In the genomic region with DNA sequence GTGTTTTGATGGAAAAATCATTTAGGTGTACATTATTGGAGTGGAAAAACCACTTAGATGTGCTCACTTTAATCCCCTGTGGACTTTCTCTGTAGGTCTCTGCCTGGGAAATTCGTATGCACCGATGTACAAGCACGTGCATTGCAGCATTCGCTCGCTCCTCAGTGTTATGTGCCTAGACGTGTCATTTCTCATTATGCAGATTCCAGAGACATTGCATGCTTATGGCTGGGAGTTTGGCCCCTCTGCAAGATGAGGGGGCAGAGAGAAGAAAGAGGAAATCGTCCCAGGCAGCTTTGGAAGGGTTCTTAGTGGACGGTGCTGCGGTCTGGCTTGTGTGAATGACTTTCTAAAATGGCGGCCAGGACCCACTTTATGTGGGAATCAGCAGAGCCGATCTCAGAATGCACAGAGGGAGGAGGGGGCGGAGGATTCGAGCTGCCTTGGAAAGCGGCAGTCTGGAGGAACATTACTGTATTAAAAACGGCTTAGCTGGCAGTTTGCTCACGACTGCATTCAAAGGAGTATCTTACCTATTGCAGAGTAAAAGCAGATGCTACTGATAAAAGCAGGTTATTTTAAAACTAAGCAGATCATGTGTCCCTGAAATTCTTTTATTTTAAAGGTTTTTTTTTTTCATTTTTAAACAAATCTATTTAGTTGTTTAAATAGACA, we compare ENCODE assay signal across 1 cellular context.
TF ChIP-seq lines count a peak whose summit lies in the region.

No MANE protein-coding gene starts in this region.

TF ChIP-seq in HepG2, 621 proteins besides CTCF, POLR2A, EP300 and RAD21 (continued from another document and continues in another):
- TF ChIP-seq, protein P1, sequence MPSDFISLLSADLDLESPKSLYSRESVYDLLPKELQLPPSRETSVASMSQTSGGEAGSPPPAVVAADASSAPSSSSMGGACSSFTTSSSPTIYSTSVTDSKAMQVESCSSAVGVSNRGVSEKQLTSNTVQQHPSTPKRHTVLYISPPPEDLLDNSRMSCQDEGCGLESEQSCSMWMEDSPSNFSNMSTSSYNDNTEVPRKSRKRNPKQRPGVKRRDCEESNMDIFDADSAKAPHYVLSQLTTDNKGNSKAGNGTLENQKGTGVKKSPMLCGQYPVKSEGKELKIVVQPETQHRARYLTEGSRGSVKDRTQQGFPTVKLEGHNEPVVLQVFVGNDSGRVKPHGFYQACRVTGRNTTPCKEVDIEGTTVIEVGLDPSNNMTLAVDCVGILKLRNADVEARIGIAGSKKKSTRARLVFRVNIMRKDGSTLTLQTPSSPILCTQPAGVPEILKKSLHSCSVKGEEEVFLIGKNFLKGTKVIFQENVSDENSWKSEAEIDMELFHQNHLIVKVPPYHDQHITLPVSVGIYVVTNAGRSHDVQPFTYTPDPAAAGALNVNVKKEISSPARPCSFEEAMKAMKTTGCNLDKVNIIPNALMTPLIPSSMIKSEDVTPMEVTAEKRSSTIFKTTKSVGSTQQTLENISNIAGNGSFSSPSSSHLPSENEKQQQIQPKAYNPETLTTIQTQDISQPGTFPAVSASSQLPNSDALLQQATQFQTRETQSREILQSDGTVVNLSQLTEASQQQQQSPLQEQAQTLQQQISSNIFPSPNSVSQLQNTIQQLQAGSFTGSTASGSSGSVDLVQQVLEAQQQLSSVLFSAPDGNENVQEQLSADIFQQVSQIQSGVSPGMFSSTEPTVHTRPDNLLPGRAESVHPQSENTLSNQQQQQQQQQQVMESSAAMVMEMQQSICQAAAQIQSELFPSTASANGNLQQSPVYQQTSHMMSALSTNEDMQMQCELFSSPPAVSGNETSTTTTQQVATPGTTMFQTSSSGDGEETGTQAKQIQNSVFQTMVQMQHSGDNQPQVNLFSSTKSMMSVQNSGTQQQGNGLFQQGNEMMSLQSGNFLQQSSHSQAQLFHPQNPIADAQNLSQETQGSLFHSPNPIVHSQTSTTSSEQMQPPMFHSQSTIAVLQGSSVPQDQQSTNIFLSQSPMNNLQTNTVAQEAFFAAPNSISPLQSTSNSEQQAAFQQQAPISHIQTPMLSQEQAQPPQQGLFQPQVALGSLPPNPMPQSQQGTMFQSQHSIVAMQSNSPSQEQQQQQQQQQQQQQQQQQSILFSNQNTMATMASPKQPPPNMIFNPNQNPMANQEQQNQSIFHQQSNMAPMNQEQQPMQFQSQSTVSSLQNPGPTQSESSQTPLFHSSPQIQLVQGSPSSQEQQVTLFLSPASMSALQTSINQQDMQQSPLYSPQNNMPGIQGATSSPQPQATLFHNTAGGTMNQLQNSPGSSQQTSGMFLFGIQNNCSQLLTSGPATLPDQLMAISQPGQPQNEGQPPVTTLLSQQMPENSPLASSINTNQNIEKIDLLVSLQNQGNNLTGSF (CRISPR knock-in tag; IDR thresholded peaks at IDR 0.05) = no peak
- TF ChIP-seq SALL2 (CRISPR knock-in tag; IDR thresholded peaks at IDR 0.05) (no peak), MLLT10 (CRISPR knock-in tag; IDR thresholded peaks at IDR 0.05) (no peak), ZNF468 (CRISPR knock-in tag; IDR thresholded peaks at IDR 0.05) (no peak), ZNF768 (CRISPR knock-in tag; IDR thresholded peaks at IDR 0.05) (no peak), RBFOX2 (IDR thresholded peaks at IDR 0.05; ENCODE audit: low read depth, low read length) (peak; percentile 45; the same call in 1 of the 2 replicates), PCBP1 (IDR thresholded peaks at IDR 0.05; ENCODE audit: borderline replicate concordance, low read depth, low read length) (no peak), ZNF232 (CRISPR knock-in tag; IDR thresholded peaks at IDR 0.05; ENCODE audit: borderline replicate concordance) (no peak), SNAPC2 (CRISPR knock-in tag; IDR thresholded peaks at IDR 0.05) (peak; percentile 53; the same call in 1 of the 2 replicates), ZNF260 (CRISPR knock-in tag; IDR thresholded peaks at IDR 0.05; ENCODE audit: borderline replicate concordance, low read depth) (no peak), HOXA3 (CRISPR knock-in tag; IDR thresholded peaks at IDR 0.05) (no peak), MIXL1 (CRISPR knock-in tag; IDR thresholded peaks at IDR 0.05) (no peak), TAF1 (CRISPR knock-in tag; IDR thresholded peaks at IDR 0.05) (0 out of 2 replicates have a peak, but pooled peaks have one; percentile 30), ZNF510 (CRISPR knock-in tag; IDR thresholded peaks at IDR 0.05; ENCODE audit: low read depth) (peak; percentile 59; the same call in 1 of the 2 replicates), HMGXB4 (CRISPR knock-in tag; IDR thresholded peaks at IDR 0.05; ENCODE audit: borderline replicate concordance in 1 of 2, low read depth in 1 of 2) (peak in 1 of 2 experiments; percentile 15; a peak in 1 of 4 replicates), HOXA5 (CRISPR knock-in tag; IDR thresholded peaks at IDR 0.05) (no peak), SMC3 (IDR thresholded peaks at IDR 0.05; ENCODE audit: low read length) (peak; percentile 18; the same call in 1 of the 2 replicates), ATAD3A (CRISPR knock-in tag; IDR thresholded peaks at IDR 0.05) (no peak), MAF1 (CRISPR knock-in tag; IDR thresholded peaks at IDR 0.05; ENCODE audit: borderline replicate concordance) (no peak), MXD3 (CRISPR knock-in tag; IDR thresholded peaks at IDR 0.05) (no peak), NAIF1 (CRISPR knock-in tag; IDR thresholded peaks at IDR 0.05; ENCODE audit: borderline replicate concordance) (no peak), ZNF10 (CRISPR knock-in tag; IDR thresholded peaks at IDR 0.05; ENCODE audit: borderline replicate concordance, low read depth) (no peak), MEF2D (CRISPR knock-in tag; IDR thresholded peaks at IDR 0.05) (no peak), SPEN (CRISPR knock-in tag; IDR thresholded peaks at IDR 0.05; ENCODE audit: low read depth) (0 out of 2 replicates have a peak, but pooled peaks have one; percentile 10), NFRKB (IDR thresholded peaks at IDR 0.05) (peak; percentile 47; the same call in 1 of the 2 replicates), KLF11 (CRISPR knock-in tag; IDR thresholded peaks at IDR 0.05) (no peak), TP53 (CRISPR knock-in tag; conservative IDR thresholded peaks at IDR 0.05) (no peak), ZNF280B (CRISPR knock-in tag; IDR thresholded peaks at IDR 0.05; ENCODE audit: borderline replicate concordance) (no peak), GTF2F1 (IDR thresholded peaks at IDR 0.05; ENCODE audit: low read length) (no peak)
- TF ChIP-seq, protein P2, sequence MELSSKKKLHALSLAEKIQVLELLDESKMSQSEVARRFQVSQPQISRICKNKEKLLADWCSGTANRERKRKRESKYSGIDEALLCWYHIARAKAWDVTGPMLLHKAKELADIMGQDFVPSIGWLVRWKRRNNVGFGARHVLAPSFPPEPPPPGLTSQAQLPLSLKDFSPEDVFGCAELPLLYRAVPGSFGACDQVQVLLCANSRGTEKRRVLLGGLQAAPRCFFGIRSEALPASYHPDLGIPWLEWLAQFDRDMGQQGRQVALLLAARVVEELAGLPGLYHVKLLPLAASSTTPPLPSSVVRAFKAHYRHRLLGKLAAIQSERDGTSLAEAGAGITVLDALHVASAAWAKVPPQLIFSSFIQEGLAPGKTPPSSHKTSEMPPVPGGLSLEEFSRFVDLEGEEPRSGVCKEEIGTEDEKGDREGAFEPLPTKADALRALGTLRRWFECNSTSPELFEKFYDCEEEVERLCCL (CRISPR knock-in tag; IDR thresholded peaks at IDR 0.05; ENCODE audit: borderline replicate concordance) = no peak
- TF ChIP-seq, protein P3, sequence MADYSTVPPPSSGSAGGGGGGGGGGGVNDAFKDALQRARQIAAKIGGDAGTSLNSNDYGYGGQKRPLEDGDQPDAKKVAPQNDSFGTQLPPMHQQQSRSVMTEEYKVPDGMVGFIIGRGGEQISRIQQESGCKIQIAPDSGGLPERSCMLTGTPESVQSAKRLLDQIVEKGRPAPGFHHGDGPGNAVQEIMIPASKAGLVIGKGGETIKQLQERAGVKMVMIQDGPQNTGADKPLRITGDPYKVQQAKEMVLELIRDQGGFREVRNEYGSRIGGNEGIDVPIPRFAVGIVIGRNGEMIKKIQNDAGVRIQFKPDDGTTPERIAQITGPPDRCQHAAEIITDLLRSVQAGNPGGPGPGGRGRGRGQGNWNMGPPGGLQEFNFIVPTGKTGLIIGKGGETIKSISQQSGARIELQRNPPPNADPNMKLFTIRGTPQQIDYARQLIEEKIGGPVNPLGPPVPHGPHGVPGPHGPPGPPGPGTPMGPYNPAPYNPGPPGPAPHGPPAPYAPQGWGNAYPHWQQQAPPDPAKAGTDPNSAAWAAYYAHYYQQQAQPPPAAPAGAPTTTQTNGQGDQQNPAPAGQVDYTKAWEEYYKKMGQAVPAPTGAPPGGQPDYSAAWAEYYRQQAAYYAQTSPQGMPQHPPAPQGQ (CRISPR knock-in tag; IDR thresholded peaks at IDR 0.05; ENCODE audit: borderline replicate concordance) = no peak
- TF ChIP-seq, protein P4, sequence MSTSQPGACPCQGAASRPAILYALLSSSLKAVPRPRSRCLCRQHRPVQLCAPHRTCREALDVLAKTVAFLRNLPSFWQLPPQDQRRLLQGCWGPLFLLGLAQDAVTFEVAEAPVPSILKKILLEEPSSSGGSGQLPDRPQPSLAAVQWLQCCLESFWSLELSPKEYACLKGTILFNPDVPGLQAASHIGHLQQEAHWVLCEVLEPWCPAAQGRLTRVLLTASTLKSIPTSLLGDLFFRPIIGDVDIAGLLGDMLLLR (CRISPR knock-in tag; IDR thresholded peaks at IDR 0.05) = no peak
- TF ChIP-seq, protein P5, sequence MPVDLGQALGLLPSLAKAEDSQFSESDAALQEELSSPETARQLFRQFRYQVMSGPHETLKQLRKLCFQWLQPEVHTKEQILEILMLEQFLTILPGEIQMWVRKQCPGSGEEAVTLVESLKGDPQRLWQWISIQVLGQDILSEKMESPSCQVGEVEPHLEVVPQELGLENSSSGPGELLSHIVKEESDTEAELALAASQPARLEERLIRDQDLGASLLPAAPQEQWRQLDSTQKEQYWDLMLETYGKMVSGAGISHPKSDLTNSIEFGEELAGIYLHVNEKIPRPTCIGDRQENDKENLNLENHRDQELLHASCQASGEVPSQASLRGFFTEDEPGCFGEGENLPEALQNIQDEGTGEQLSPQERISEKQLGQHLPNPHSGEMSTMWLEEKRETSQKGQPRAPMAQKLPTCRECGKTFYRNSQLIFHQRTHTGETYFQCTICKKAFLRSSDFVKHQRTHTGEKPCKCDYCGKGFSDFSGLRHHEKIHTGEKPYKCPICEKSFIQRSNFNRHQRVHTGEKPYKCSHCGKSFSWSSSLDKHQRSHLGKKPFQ (CRISPR knock-in tag; IDR thresholded peaks at IDR 0.05; ENCODE audit: insufficient replicate concordance) = no peak
- TF ChIP-seq, protein P6, sequence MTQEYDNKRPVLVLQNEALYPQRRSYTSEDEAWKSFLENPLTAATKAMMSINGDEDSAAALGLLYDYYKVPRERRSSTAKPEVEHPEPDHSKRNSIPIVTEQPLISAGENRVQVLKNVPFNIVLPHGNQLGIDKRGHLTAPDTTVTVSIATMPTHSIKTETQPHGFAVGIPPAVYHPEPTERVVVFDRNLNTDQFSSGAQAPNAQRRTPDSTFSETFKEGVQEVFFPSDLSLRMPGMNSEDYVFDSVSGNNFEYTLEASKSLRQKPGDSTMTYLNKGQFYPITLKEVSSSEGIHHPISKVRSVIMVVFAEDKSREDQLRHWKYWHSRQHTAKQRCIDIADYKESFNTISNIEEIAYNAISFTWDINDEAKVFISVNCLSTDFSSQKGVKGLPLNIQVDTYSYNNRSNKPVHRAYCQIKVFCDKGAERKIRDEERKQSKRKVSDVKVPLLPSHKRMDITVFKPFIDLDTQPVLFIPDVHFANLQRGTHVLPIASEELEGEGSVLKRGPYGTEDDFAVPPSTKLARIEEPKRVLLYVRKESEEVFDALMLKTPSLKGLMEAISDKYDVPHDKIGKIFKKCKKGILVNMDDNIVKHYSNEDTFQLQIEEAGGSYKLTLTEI (CRISPR knock-in tag; conservative IDR thresholded peaks at IDR 0.05) = no peak
- TF ChIP-seq, protein P7, sequence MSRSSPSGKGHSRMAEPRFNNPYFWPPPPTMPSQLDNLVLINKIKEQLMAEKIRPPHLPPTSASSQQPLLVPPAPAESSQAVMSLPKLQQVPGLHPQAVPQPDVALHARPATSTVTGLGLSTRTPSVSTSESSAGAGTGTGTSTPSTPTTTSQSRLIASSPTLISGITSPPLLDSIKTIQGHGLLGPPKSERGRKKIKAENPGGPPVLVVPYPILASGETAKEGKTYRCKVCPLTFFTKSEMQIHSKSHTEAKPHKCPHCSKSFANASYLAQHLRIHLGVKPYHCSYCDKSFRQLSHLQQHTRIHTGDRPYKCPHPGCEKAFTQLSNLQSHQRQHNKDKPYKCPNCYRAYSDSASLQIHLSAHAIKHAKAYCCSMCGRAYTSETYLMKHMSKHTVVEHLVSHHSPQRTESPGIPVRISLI (CRISPR knock-in tag; IDR thresholded peaks at IDR 0.05; ENCODE audit: borderline replicate concordance) = no peak
- TF ChIP-seq, protein P8, sequence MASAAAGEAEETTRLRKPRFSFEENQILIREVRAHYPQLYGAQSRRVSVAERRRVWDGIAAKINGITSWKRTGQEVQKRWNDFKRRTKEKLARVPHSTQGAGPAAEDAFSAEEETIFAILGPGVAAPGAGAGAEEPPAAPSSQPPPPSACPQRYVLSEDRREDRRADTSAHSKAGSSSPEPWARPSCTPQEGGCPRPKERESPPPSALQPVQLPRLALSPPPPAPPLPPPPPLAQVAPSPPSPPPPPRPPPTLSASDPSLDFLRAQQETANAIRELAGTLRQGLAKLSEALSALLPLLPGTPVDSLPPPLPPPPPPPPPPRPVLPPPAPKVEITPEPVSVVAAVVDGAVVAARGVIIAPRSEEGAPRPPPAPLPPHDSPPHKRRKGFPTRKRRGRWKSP (CRISPR knock-in tag; IDR thresholded peaks at IDR 0.05) = peak; percentile 41; the same call in 1 of the 2 replicates
